ENCODE assay signal across 21 cellular contexts in the genomic region with DNA sequence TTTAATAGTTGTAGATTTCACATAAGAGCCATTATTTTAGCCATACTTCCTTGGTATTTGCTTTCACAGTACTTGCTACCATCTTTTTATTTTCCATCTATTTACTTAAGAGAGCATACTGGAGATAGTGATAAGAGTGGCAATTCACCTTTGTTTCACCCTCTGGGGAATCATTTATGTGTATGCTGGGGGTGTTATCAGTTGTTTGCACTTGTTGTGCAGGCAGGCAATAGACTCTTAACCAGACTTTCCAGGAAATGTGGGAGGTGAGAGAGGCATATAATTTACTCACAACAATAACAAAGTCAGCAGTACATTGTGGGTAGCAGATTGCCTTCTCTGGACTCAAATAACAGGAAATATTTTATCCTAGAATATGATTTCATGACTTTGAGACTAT.
DNase-seq lines count a peak whose midpoint lies in the region; ATAC-seq and TF ChIP-seq lines count a peak whose summit lies in the region.
"Had no signal": no experiment of that assay in that cellular context is flagged by ENCODE, and none has a peak within 500 bp of the region (broad histone marks: within the 10 kb centered on the region; RNA-seq: fewer than 3 reads in every experiment).

No MANE protein-coding gene starts in this region.

- no peak overlapping the region for H3K9ac ChIP-seq in SU-DHL-6 (ENCODE audit: low read length)

- peaks cover 3% of the 10 kb centered on the region; the same call in 1 of the 2 replicates for H3K9me3 ChIP-seq in SU-DHL-6 (ENCODE audit: insufficient read depth, low read length)

- H3K27ac ChIP-seq in SU-DHL-6 (ENCODE audit: low read depth, low read length): no peak overlapping the region
- H3K27ac ChIP-seq: 22Rv1, SK-N-MC had no signal

- H3K4me2 ChIP-seq in SU-DHL-6 (ENCODE audit: low read depth, low read length, poor library complexity, severe bottlenecking): no peak overlapping the region
- H3K4me2 ChIP-seq: GM23338 had no signal

- peak overlapping the region; percentile 3 for H2AFZ ChIP-seq in SU-DHL-6 (ENCODE audit: low read depth, low read length, severe bottlenecking)
- H2AFZ ChIP-seq: GM23338 had no signal

- DNase-seq in NCI-H1417 (lab: John Stamatoyannopoulos, UW): peak in 2 of 3 experiments; percentile 36 to 79
- DNase-seq in NCI-H1417 treated with DMSO at 0.1 percent for 48 hours (lab: John Stamatoyannopoulos, UW): no peak
- peak; percentile 76 for DNase-seq in NCI-H2227 treated with DMSO at 0.1 percent for 48 hours (lab: John Stamatoyannopoulos, UW)
- peak; percentile 1 to 68 for DNase-seq in lung microvascular endothelial cell (ENCODE audit: low read depth in 2 of 2)
- no peak for DNase-seq in glomerular visceral epithelial cell (ENCODE audit: extremely low spot score)
- DNase-seq: CD4-positive, CD25-positive, alpha-beta regulatory T cell; DMS79 treated with DMSO at 0.1 percent for 48 hours; MV-4-11; NCI-H1694; NCI-H774; T-cell had no signal

- H3K79me2 ChIP-seq in SU-DHL-6 (ENCODE audit: insufficient read depth, low read length): no peaks in the 10 kb centered on the region

- TF ChIP-seq CTCF in SU-DHL-6 (IDR thresholded peaks at IDR 0.05; ENCODE audit: insufficient read depth, low read length, poor library complexity, severe bottlenecking): no peak

- H3K36me3 ChIP-seq in SU-DHL-6 (ENCODE audit: low read length): no peaks in the 10 kb centered on the region

- no peaks in the 10 kb centered on the region for H3F3A ChIP-seq in SU-DHL-6 (ENCODE audit: insufficient read depth)

- no peaks in the 10 kb centered on the region for H3K27me3 ChIP-seq in SU-DHL-6 (ENCODE audit: low read length)

- no peaks in the 10 kb centered on the region for H4K20me1 ChIP-seq in SU-DHL-6 (ENCODE audit: low read depth, low read length)

- no peaks in the 10 kb centered on the region for H3K9me2 ChIP-seq in SU-DHL-6 (replicated peaks; ENCODE audit: insufficient read depth, low read length)

- ATAC-seq in HG02884 (IDR thresholded peaks at IDR 0.05; ENCODE audit: unreplicated experiment): no peak
- no peak for ATAC-seq in HG03045 (IDR thresholded peaks at IDR 0.05; ENCODE audit: unreplicated experiment)
- ATAC-seq: GM12878, GM23338, HCT116, Panc1, Right ventricle myocardium inferior, T-cell had no signal

- H3K4me3 ChIP-seq in SU-DHL-6 (ENCODE audit: insufficient read depth, low read length, poor library complexity, severe bottlenecking): no peak overlapping the region
- H3K4me3 ChIP-seq: GM12878, GM23338, SK-N-MC had no signal

Comparison
In these comparisons a context has a peak if more than half of its experiments do, and no peak if none do; other contexts are left out.
1. DNase-seq: peak in NCI-H1417 (2 of 3), NCI-H2227 treated with DMSO at 0.1 percent for 48 hours (single experiment) and lung microvascular endothelial cell (2 of 2); none in NCI-H1417 treated with DMSO at 0.1 percent for 48 hours (single experiment) and glomerular visceral epithelial cell (single experiment).